Comparison of ENCODE assay signal across 12 cellular contexts in genomic region chr12:50212071-50212467, GRCh38. TPM values are rescaled to one million over a fixed set of nuclear protein-coding genes. Genes with fewer than 3 reads are reported as not detected.
DNase-seq lines count a peak whose midpoint lies in the region; ATAC-seq and TF ChIP-seq lines count a peak whose summit lies in the region.
"Had no signal": no experiment of that assay in that cellular context is flagged by ENCODE, and none has a peak within 500 bp of the region (broad histone marks: within the 10 kb centered on the region; RNA-seq: fewer than 3 reads in every experiment).

No MANE protein-coding gene starts in this region.

- peak overlapping the region; percentile 54 for H3K4me2 ChIP-seq in OCI-LY7 (ENCODE audit: low read length)

- H3K9me2 ChIP-seq in OCI-LY7 (ENCODE audit: insufficient read depth, low read length) = no peaks in the 10 kb centered on the region

- peak overlapping the region; percentile 88 to 97 (median 95) for H3K27ac Mint-ChIP-seq in CD4-positive, alpha-beta memory T cell
- H3K27ac Mint-ChIP-seq in natural killer cell treated with Interleukin-12 subunit alpha and Interleukin-12 subunit beta and Interleukin-15 and Interleukin-18, amount 100 ng/mL, for 72 hours = peak overlapping the region; percentile 78 to 97

- no peaks in the 10 kb centered on the region for H3K27me3 Mint-ChIP-seq in CD4-positive, alpha-beta memory T cell
- no peaks in the 10 kb centered on the region for H3K27me3 Mint-ChIP-seq in natural killer cell treated with Interleukin-12 subunit alpha and Interleukin-12 subunit beta and Interleukin-15 and Interleukin-18, amount 100 ng/mL, for 72 hours

- H3K9me3 Mint-ChIP-seq in CD4-positive, alpha-beta memory T cell = no peaks in the 10 kb centered on the region
- H3K9me3 Mint-ChIP-seq in natural killer cell treated with Interleukin-12 subunit alpha and Interleukin-12 subunit beta and Interleukin-15 and Interleukin-18, amount 100 ng/mL, for 72 hours = no peaks in the 10 kb centered on the region

- H3K4me1 Mint-ChIP-seq in CD4-positive, alpha-beta memory T cell = peaks cover 33 to 54% (median 41%) of the 10 kb centered on the region in 4 donors
- peaks cover 20 to 31% of the 10 kb centered on the region in 2 donors for H3K4me1 Mint-ChIP-seq in natural killer cell treated with Interleukin-12 subunit alpha and Interleukin-12 subunit beta and Interleukin-15 and Interleukin-18, amount 100 ng/mL, for 72 hours (ENCODE audit: low read depth in 2 of 2)

- TF ChIP-seq CTCF in OCI-LY7 (conservative IDR thresholded peaks at IDR 0.05; ENCODE audit: low read length) = peak; percentile 10; the same call in 1 of the 2 replicates
- TF ChIP-seq CTCF in breast epithelium (IDR thresholded peaks at IDR 0.05) = no peak

- H3K4me1 ChIP-seq in CD4-positive, alpha-beta memory T cell (ENCODE audit: insufficient read depth, low read length) = peaks cover 58% of the 10 kb centered on the region
- H3K4me1 ChIP-seq in OCI-LY7 (ENCODE audit: insufficient read depth, low read length, poor library complexity, severe bottlenecking) (peaks cover 39% of the 10 kb centered on the region), breast epithelium (peaks cover 5 to 6% of the 10 kb centered on the region in 2 donors)

- H2AFZ ChIP-seq in OCI-LY7 (ENCODE audit: low read length) = peak overlapping the region; percentile 52

- BruUV-seq in OCI-LY7 (replicated peaks; lab: Mats Ljungman, UMichigan) = no TSS peak

- H3K36me3 Mint-ChIP-seq in CD4-positive, alpha-beta memory T cell = peaks cover 3% of the 10 kb centered on the region in 2 donors
- H3K36me3 Mint-ChIP-seq in natural killer cell treated with Interleukin-12 subunit alpha and Interleukin-12 subunit beta and Interleukin-15 and Interleukin-18, amount 100 ng/mL, for 72 hours = peaks cover 6% of the 10 kb centered on the region

- peak overlapping the region; percentile 32 to 87 (median 76) for H3K4me3 Mint-ChIP-seq in CD4-positive, alpha-beta memory T cell
- peak overlapping the region; percentile 26 for H3K4me3 Mint-ChIP-seq in natural killer cell treated with Interleukin-12 subunit alpha and Interleukin-12 subunit beta and Interleukin-15 and Interleukin-18, amount 100 ng/mL, for 72 hours

- CTCF ChIA-PET in CD4-positive, alpha-beta memory T cell (lab: Charles Lee; ENCODE audit: partially characterized antibody) = interaction anchor here (0.7 to 5.6 kb wide), 15 partner anchors 10 to 428 kb away, joined by 3 to 35 read pairs (median 4); partner anchors contain the start of genes COX14 and LIMA1
- CTCF ChIA-PET in OCI-LY7 (lab: Charles Lee; ENCODE audit: unreplicated experiment) = interaction anchor here (1.6 to 1.8 kb wide), 2 partner anchors 9 to 103 kb away, joined by 4 to 6 read pairs; no protein-coding TSS in a partner anchor

- no peak for DNase-seq in CD4-positive, alpha-beta memory T cell
- DNase-seq in OCI-LY7 (ENCODE audit: low spot score) (no peak), breast epithelium (ENCODE audit: low spot score in 2 of 2) (no peak), GM19238 (ENCODE audit: insufficient read length, low spot score) (no peak), hepatic stellate cell (ENCODE audit: low spot score) (no peak), substantia nigra (lab: John Stamatoyannopoulos, UW) (no peak)
- no peak for DNase-seq in natural killer cell treated with Interleukin-12 subunit alpha and Interleukin-12 subunit beta and Interleukin-15 and Interleukin-18, amount 100 ng/mL, for 72 hours (ENCODE audit: low spot score)
- DNase-seq: anterior cingulate cortex, DMS53, MM.1S, NCI-H748 treated with DMSO at 0.1 percent for 48 hours had no signal

- no peak for ATAC-seq in natural killer cell treated with Interleukin-12 subunit alpha and Interleukin-12 subunit beta and Interleukin-15 and Interleukin-18, amount 100 ng/mL, for 72 hours
- no peak for ATAC-seq in GM18861 (IDR thresholded peaks at IDR 0.05; ENCODE audit: unreplicated experiment)

- POLR2A ChIA-PET in CD4-positive, alpha-beta memory T cell (lab: Charles Lee; ENCODE audit: partially characterized antibody) = interaction anchor here (1.0 to 5.1 kb wide), 5 partner anchors 11 to 127 kb away, joined by 3 to 88 read pairs (median 3); partner anchors contain the start of genes COX14 and SMARCD1
- POLR2A ChIA-PET in OCI-LY7 (lab: Charles Lee) = interaction anchor here (0.7 to 6.2 kb wide), 4 partner anchors 10 to 43 kb away, joined by 3 to 50 read pairs (median 4); no protein-coding TSS in a partner anchor

- intact Hi-C loops in CD4-positive, alpha-beta memory T cell (cut with micrococcal nuclease) = loop anchor here (1.0 kb wide), 1 partner anchor 10 kb away; no protein-coding TSS in a partner anchor
- intact Hi-C loops in OCI-LY7 (cut with micrococcal nuclease; ENCODE audit: unreplicated experiment) = no loop called here
- intact Hi-C loops in breast epithelium (cut with DNase I; ENCODE audit: low total_unique reads) = no loop called here

- H3K27ac ChIP-seq in CD4-positive, alpha-beta memory T cell (ENCODE audit: low read depth, low read length) = peak overlapping the region; percentile 62
- H3K27ac ChIP-seq in OCI-LY7 (ENCODE audit: low read depth, low read length, poor library complexity, severe bottlenecking) = peak overlapping the region; percentile 45
- peak overlapping the region; percentile 20 to 74 for H3K27ac ChIP-seq in breast epithelium
- H3K27ac ChIP-seq in substantia nigra (ENCODE audit: low read depth, low read length, poor library complexity, severe bottlenecking) = no peak overlapping the region

- no peaks in the 10 kb centered on the region for H3K36me3 ChIP-seq in CD4-positive, alpha-beta memory T cell (ENCODE audit: insufficient read depth, low read length)
- peaks cover 12% of the 10 kb centered on the region for H3K36me3 ChIP-seq in OCI-LY7 (ENCODE audit: insufficient read depth, low read length)
- H3K36me3 ChIP-seq in breast epithelium = no peaks in the 10 kb centered on the region

- TF ChIP-seq POLR2A in breast epithelium (IDR thresholded peaks at IDR 0.05) = no peak

- no peaks in the 10 kb centered on the region for H3K27me3 ChIP-seq in CD4-positive, alpha-beta memory T cell (ENCODE audit: insufficient read depth, low read length)
- H3K27me3 ChIP-seq in breast epithelium = no peaks in the 10 kb centered on the region

- peaks cover 48% of the 10 kb centered on the region for H3K79me2 ChIP-seq in OCI-LY7 (ENCODE audit: insufficient read depth, low read depth, low read length)

- peak overlapping the region in 1 of 2 donors; percentile 2 for H3K4me3 ChIP-seq in CD4-positive, alpha-beta memory T cell (ENCODE audit: low read length in 2 of 2)
- H3K4me3 ChIP-seq in OCI-LY7 (ENCODE audit: low read depth, low read length, poor library complexity, severe bottlenecking) (no peak overlapping the region), breast epithelium (no peak overlapping the region)

- H3K9me3 ChIP-seq in CD4-positive, alpha-beta memory T cell (ENCODE audit: control insufficient read depth in 1 of 2, low read length in 2 of 2) = no peaks in the 10 kb centered on the region
- peaks cover 4% of the 10 kb centered on the region; the same call in 1 of the 2 replicates for H3K9me3 ChIP-seq in OCI-LY7 (ENCODE audit: low read length)
- no peaks in the 10 kb centered on the region for H3K9me3 ChIP-seq in breast epithelium

- no peaks in the 10 kb centered on the region for H4K20me1 ChIP-seq in OCI-LY7 (ENCODE audit: insufficient read depth, low read length)

RNA-seq across cellular contexts. Expression of gene CERS5, which starts 44.9 kb away (rescaled TPM):
- total RNA-seq in CD4-positive, alpha-beta memory T cell = 10 to 100 TPM; 42.1 to 48.2 TPM
- 10 to 100 TPM; 45.1 to 62.7 TPM for polyA plus RNA-seq in CD4-positive, alpha-beta memory T cell
- total RNA-seq in OCI-LY7 (2014; rRNA removed; shearing (Covaris generic)) = 27.6 and 28.6 TPM in 2 replicates
- total RNA-seq in OCI-LY7 (2022) (36.9 and 42.3 TPM in 2 replicates), breast epithelium (10 to 100 TPM; 25.0 to 40.1 (median 32.4) TPM)
- 100 to 1,000 TPM in 1 of 2 donors, 10 to 100 TPM in 1; 72.1 to 115 TPM for total RNA-seq in natural killer cell treated with Interleukin-12 subunit alpha and Interleukin-12 subunit beta and Interleukin-15 and Interleukin-18, amount 100 ng/mL, for 72 hours
